1 cellular context compared by ENCODE assay signal in genomic region chr10:44976352-44977198, GRCh38.
A peak's percentile ranks its signal among the peaks of the same experiment; 100 is the strongest.
TF ChIP-seq lines count a peak whose summit lies in the region.

No MANE protein-coding gene starts in this region.

TF ChIP-seq in HepG2, 621 proteins besides CTCF, POLR2A, EP300 and RAD21 (continued from another document and continues in another):
- TF ChIP-seq ZBTB46 (CRISPR knock-in tag; IDR thresholded peaks at IDR 0.05; ENCODE audit: borderline replicate concordance) (no peak), PAX8 (CRISPR knock-in tag; IDR thresholded peaks at IDR 0.05; ENCODE audit: borderline replicate concordance) (no peak), GABPB1 (CRISPR knock-in tag; IDR thresholded peaks at IDR 0.05) (no peak), ZBTB40 (IDR thresholded peaks at IDR 0.05) (no peak), ZBTB40 (CRISPR knock-in tag; IDR thresholded peaks at IDR 0.05) (no peak; the same call in 1 of the 2 replicates), TRIM24 (CRISPR knock-in tag; IDR thresholded peaks at IDR 0.05) (no peak), FOXM1 (CRISPR knock-in tag; IDR thresholded peaks at IDR 0.05) (no peak), RERE (CRISPR knock-in tag; IDR thresholded peaks at IDR 0.05; ENCODE audit: low read depth) (0 out of 2 replicates have a peak, but pooled peaks have one; percentile 11), SP4 (CRISPR knock-in tag; IDR thresholded peaks at IDR 0.05) (no peak; the same call in 1 of the 2 replicates), ZNF768 (CRISPR knock-in tag; IDR thresholded peaks at IDR 0.05) (no peak), ZSCAN20 (CRISPR knock-in tag; IDR thresholded peaks at IDR 0.05; ENCODE audit: borderline replicate concordance) (0 out of 2 replicates have a peak, but pooled peaks have one; percentile 69), ELK4 (CRISPR knock-in tag; IDR thresholded peaks at IDR 0.05; ENCODE audit: borderline replicate concordance) (no peak), CBFB (CRISPR knock-in tag; IDR thresholded peaks at IDR 0.05) (0 out of 2 replicates have a peak, but pooled peaks have one; percentile 20), KDM4B (CRISPR knock-in tag; IDR thresholded peaks at IDR 0.05) (peak; percentile 79), ZNF256 (CRISPR knock-in tag; conservative IDR thresholded peaks at IDR 0.05) (no peak; the same call in 1 of the 2 replicates), AGO1 (IDR thresholded peaks at IDR 0.05; ENCODE audit: low read depth, low read length, poor library complexity, severe bottlenecking) (no peak), MNT (IDR thresholded peaks at IDR 0.05) (no peak), TEAD3 (CRISPR knock-in tag; optimal IDR thresholded peaks at IDR 0.05; ENCODE audit: borderline replicate concordance) (no peak), ZNF761 (CRISPR knock-in tag; conservative IDR thresholded peaks at IDR 0.05) (no peak), TIGD3 (CRISPR knock-in tag; IDR thresholded peaks at IDR 0.05; ENCODE audit: borderline replicate concordance) (peak; percentile 38), ZSCAN5A (CRISPR knock-in tag; IDR thresholded peaks at IDR 0.05; ENCODE audit: borderline replicate concordance) (no peak), NRL (CRISPR knock-in tag; IDR thresholded peaks at IDR 0.05; ENCODE audit: borderline replicate concordance) (no peak; the same call in 1 of the 2 replicates), RAD51 (IDR thresholded peaks at IDR 0.05; ENCODE audit: borderline replicate concordance) (no peak), ZFP62 (CRISPR knock-in tag; IDR thresholded peaks at IDR 0.05) (0 out of 2 replicates have a peak, but pooled peaks have one; percentile 64), ZNF512B (CRISPR knock-in tag; IDR thresholded peaks at IDR 0.05; ENCODE audit: borderline replicate concordance) (no peak), REPIN1 (CRISPR knock-in tag; IDR thresholded peaks at IDR 0.05; ENCODE audit: borderline replicate concordance, low read depth) (no peak; the same call in 1 of the 2 replicates)
